ENCODE assay signal across 23 cellular contexts in the genomic region with DNA sequence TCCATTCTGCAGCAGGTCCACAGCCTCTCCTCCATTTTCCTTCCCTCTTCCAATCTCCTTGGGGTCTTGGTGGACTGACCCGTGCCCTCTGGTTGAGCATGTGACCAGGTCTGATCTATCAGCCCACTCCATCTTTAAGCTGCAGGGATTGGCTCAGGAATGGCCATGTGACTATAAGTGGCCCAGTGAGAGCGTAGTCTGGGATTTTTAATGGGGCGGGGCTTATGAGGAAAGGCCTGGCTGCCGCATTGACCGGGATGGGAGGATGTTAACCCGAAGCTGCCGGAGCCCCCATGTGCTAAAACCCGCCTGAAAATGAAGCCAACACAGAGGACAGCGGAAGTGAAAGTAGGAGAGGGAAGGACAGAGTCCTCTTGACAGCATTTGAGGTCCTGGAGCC.
"Had no signal": no experiment of that assay in that cellular context is flagged by ENCODE, and none has a peak within 500 bp of the region (broad histone marks: within the 10 kb centered on the region; RNA-seq: fewer than 3 reads in every experiment).

No MANE protein-coding gene starts in this region.

- DNase-seq: activated CD4-positive, alpha-beta T cell treated with anti-CD3 and anti-CD28 coated beads, Interleukin-2, amount 10 ng/mL, durations not matched to agents 7 days and 5 days; activated CD8-positive, alpha-beta T cell treated with anti-CD3 and anti-CD28 coated beads, Interleukin-2, amount 10 ng/mL, durations not matched to agents 7 days and 5 days; activated effector memory CD4-positive, alpha-beta T cell treated with Interleukin-2 at 50 U/mL for 16 hours; activated naive CD4-positive, alpha-beta T cell treated with anti-CD3 and anti-CD28 coated beads, Interleukin-2, amount 10 ng/mL, durations not matched to agents 7 days and 5 days; activated T-cell treated with anti-CD3 and anti-CD28 coated beads, Interleukin-2, amount 50 U/mL, for 4 hours; erythroblast; glutamatergic neuron; hypothalamus; stimulated activated CD4-positive, alpha-beta T cell treated with anti-CD3 and anti-CD28 coated beads, Interleukin-4, amount 100 ng/mL, for 24 hours; stomach; T-helper 9 cell; upper lobe of right lung had no signal

- H3K27ac Mint-ChIP-seq: activated CD4-positive, alpha-beta T cell treated with anti-CD3 and anti-CD28 coated beads, Interleukin-2, amount 10 ng/mL, durations not matched to agents 7 days and 5 days; activated CD8-positive, alpha-beta T cell treated with anti-CD3 and anti-CD28 coated beads, Interleukin-2, amount 10 ng/mL, durations not matched to agents 7 days and 5 days; activated naive CD4-positive, alpha-beta T cell treated with anti-CD3 and anti-CD28 coated beads, Interleukin-2, amount 10 ng/mL, durations not matched to agents 7 days and 5 days; mesothelial cell of epicardium; natural killer cell treated with Interleukin-12 subunit alpha and Interleukin-12 subunit beta and Interleukin-15 and Interleukin-18, amount 100 ng/mL, for 72 hours had no signal

- H3K36me3 Mint-ChIP-seq: activated naive CD4-positive, alpha-beta T cell treated with anti-CD3 and anti-CD28 coated beads, Interleukin-2, amount 10 ng/mL, durations not matched to agents 7 days and 5 days; mesothelial cell of epicardium; natural killer cell treated with Interleukin-12 subunit alpha and Interleukin-12 subunit beta and Interleukin-15 and Interleukin-18, amount 100 ng/mL, for 72 hours; stimulated activated effector memory CD8-positive, alpha-beta T cell treated with anti-CD3 and anti-CD28 coated beads, Interleukin-12 subunit alpha, Interleukin-12 subunit beta, amount 100 ng/mL, for 72 hours had no signal

- FAIRE-seq: astrocyte, keratinocyte had no signal

- H3K36me3 ChIP-seq: breast epithelium, stomach, upper lobe of right lung had no signal

- H3K4me2 ChIP-seq: smooth muscle cell had no signal

- H3K4me3 Mint-ChIP-seq: activated CD4-positive, alpha-beta T cell treated with anti-CD3 and anti-CD28 coated beads, Interleukin-2, amount 10 ng/mL, durations not matched to agents 7 days and 5 days; activated CD8-positive, alpha-beta T cell treated with anti-CD3 and anti-CD28 coated beads, Interleukin-2, amount 10 ng/mL, durations not matched to agents 7 days and 5 days; activated naive CD4-positive, alpha-beta T cell treated with anti-CD3 and anti-CD28 coated beads, Interleukin-2, amount 10 ng/mL, durations not matched to agents 7 days and 5 days; activated T-cell treated with anti-CD3 and anti-CD28 coated beads, Interleukin-2, amount 50 U/mL, for 4 hours; mesothelial cell of epicardium; natural killer cell treated with Interleukin-12 subunit alpha and Interleukin-12 subunit beta and Interleukin-15 and Interleukin-18, amount 100 ng/mL, for 72 hours; stimulated activated effector memory CD8-positive, alpha-beta T cell treated with anti-CD3 and anti-CD28 coated beads, Interleukin-12 subunit alpha, Interleukin-12 subunit beta, amount 100 ng/mL, for 72 hours had no signal

- H3K27me3 ChIP-seq: breast epithelium, upper lobe of right lung had no signal

- H3K9me3 Mint-ChIP-seq: activated CD4-positive, alpha-beta T cell treated with anti-CD3 and anti-CD28 coated beads, Interleukin-2, amount 10 ng/mL, durations not matched to agents 7 days and 5 days; activated naive CD4-positive, alpha-beta T cell treated with anti-CD3 and anti-CD28 coated beads, Interleukin-2, amount 10 ng/mL, durations not matched to agents 7 days and 5 days; activated T-cell treated with anti-CD3 and anti-CD28 coated beads, Interleukin-2, amount 50 U/mL, for 4 hours; mesothelial cell of epicardium; natural killer cell treated with Interleukin-12 subunit alpha and Interleukin-12 subunit beta and Interleukin-15 and Interleukin-18, amount 100 ng/mL, for 72 hours; stimulated activated effector memory CD8-positive, alpha-beta T cell treated with anti-CD3 and anti-CD28 coated beads, Interleukin-12 subunit alpha, Interleukin-12 subunit beta, amount 100 ng/mL, for 72 hours had no signal

- H3K9me3 ChIP-seq: breast epithelium, stomach, upper lobe of right lung had no signal

- H3K27me3 Mint-ChIP-seq: activated CD4-positive, alpha-beta T cell treated with anti-CD3 and anti-CD28 coated beads, Interleukin-2, amount 10 ng/mL, durations not matched to agents 7 days and 5 days had no signal

- H3K4me3 ChIP-seq: breast epithelium, coronary artery, lung, smooth muscle cell, stomach, upper lobe of right lung had no signal

- ATAC-seq: activated CD4-positive, CD25-positive, alpha-beta regulatory T cell treated with anti-CD3 and anti-CD28 coated beads, Interleukin-2, amount 50 U/mL, for 24 hours; activated CD8-positive, alpha-beta T cell treated with anti-CD3 and anti-CD28 coated beads, Interleukin-2, amount 10 ng/mL, durations not matched to agents 7 days and 5 days; activated T-cell treated with anti-CD3 and anti-CD28 coated beads, Interleukin-2, amount 50 U/mL, for 4 hours; natural killer cell treated with Interleukin-12 subunit alpha and Interleukin-12 subunit beta and Interleukin-15 and Interleukin-18, amount 100 ng/mL, for 72 hours; sciatic nerve; upper lobe of right lung had no signal

- H3K27ac ChIP-seq: breast epithelium, coronary artery, stomach, upper lobe of right lung had no signal

- H3K4me1 ChIP-seq: breast epithelium, stomach, upper lobe of right lung had no signal
